Comparison of ENCODE assay signal across 11 cellular contexts in the genomic region with DNA sequence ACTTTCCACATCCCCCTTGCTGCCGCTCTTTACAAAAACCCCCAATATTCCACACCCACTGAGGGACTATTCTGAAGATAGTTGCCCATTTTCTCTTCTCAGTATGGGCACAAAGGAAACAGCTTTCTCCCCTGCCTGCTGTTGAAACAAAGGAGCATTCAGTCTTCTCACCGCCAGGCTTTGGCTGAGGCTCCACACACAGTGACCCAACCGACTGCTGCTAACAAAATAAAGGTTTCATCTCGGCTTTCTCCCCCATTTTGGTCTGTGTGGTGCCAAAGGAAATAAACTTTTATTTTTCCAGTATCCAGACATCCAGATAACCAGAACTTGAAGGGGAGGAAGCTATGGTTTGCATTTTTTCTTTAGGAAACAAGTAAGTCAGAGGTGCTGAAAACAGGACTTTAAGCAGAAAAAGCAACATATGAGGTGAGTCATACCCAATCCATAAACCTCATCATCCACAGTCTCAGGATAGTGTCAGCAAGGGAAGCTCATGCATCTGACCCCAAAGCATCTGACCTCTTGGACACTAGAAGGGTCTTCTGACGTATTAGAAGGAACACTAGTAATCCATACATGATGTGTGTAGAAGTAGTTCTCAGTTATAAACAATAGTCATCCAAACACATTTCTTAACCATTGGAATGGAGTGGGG. TPM values are rescaled to one million over a fixed set of nuclear protein-coding genes. Genes with fewer than 3 reads are reported as not detected.
DNase-seq lines count a peak whose midpoint lies in the region; ATAC-seq and TF ChIP-seq lines count a peak whose summit lies in the region.
"Had no signal": no experiment of that assay in that cellular context is flagged by ENCODE, and none has a peak within 500 bp of the region (broad histone marks: within the 10 kb centered on the region; RNA-seq: fewer than 3 reads in every experiment).

No MANE protein-coding gene starts in this region.

- peak; percentile 71 for ATAC-seq in Panc1
- no peak for ATAC-seq in HG02588 (IDR thresholded peaks at IDR 0.05; ENCODE audit: unreplicated experiment)
- ATAC-seq in stimulated activated memory B cell treated with anti-CD40 and anti-IgM and Interleukin-4, amounts not matched to agents 10 μg/mL and 1 μg/mL and 100 μg/mL, for 72 hours = no peak
- ATAC-seq: activated T-cell treated with anti-CD3 and anti-CD28 coated beads, Interleukin-2, amount 50 U/mL, for 4 hours had no signal

- POLR2A ChIA-PET in Panc1 (lab: Charles Lee) = interaction anchor here (0.6 kb wide), 2 partner anchors 22 to 261 kb away, joined by 3 to 15 read pairs; no protein-coding TSS in a partner anchor

- in situ Hi-C loops in Panc1 (cut with HindIII; ENCODE audit: low pct_unique_long_range_greater_than_20kb, low sequenced_read_pairs) = no loop called here

- no peak overlapping the region for H3K4me3 Mint-ChIP-seq in stimulated activated memory B cell treated with anti-CD40 and anti-IgM and Interleukin-4, amounts not matched to agents 10 μg/mL and 1 μg/mL and 100 μg/mL, for 72 hours
- H3K4me3 Mint-ChIP-seq: activated T-cell treated with anti-CD3 and anti-CD28 coated beads, Interleukin-2, amount 50 U/mL, for 4 hours; CD4-positive, alpha-beta T cell had no signal

- no peaks in the 10 kb centered on the region for H3K9me3 Mint-ChIP-seq in stimulated activated memory B cell treated with anti-CD40 and anti-IgM and Interleukin-4, amounts not matched to agents 10 μg/mL and 1 μg/mL and 100 μg/mL, for 72 hours
- H3K9me3 Mint-ChIP-seq: activated T-cell treated with anti-CD3 and anti-CD28 coated beads, Interleukin-2, amount 50 U/mL, for 4 hours; CD4-positive, alpha-beta T cell had no signal

- H3K4me3 ChIP-seq in ACC112 (ENCODE audit: low read depth, low read length) (peak overlapping the region; percentile 52), Panc1 (ENCODE audit: low read depth in 2 of 2, low read length in 2 of 2) (peak overlapping the region in 1 of 2 experiments; percentile 37; a peak in 2 of 4 replicates), esophagus squamous epithelium (peak overlapping the region in 1 of 4 donors; percentile 29), coronary artery (no peak overlapping the region)

- peaks cover 89% of the 10 kb centered on the region for H3K4me1 ChIP-seq in ACC112 (ENCODE audit: control insufficient read depth, insufficient read depth, low read length, unreplicated experiment)
- peaks cover 6% of the 10 kb centered on the region; the same call in 1 of the 2 replicates for H3K4me1 ChIP-seq in Panc1 (ENCODE audit: control insufficient read depth, insufficient read depth, low read length)
- peaks cover 0 to 34% (median under 1%) of the 10 kb centered on the region in 3 donors for H3K4me1 ChIP-seq in esophagus squamous epithelium

- DNase-seq in Panc1 (ENCODE audit: low read depth, low spot score) = no peak
- no peak for DNase-seq in esophagus squamous epithelium (lab: John Stamatoyannopoulos, UW)
- peak; percentile 53 for DNase-seq in myocyte (ENCODE audit: low read depth)
- DNase-seq in coronary artery (ENCODE audit: low spot score) = no peak
- no peak for DNase-seq in NCI-H2029 (lab: John Stamatoyannopoulos, UW)
- DNase-seq: activated T-cell treated with anti-CD3 and anti-CD28 coated beads, Interleukin-2, amount 50 U/mL, for 4 hours; CD4-positive, alpha-beta T cell; NCI-H748 treated with DMSO at 0.1 percent for 48 hours had no signal

- peaks cover 52% of the 10 kb centered on the region for H3K27me3 Mint-ChIP-seq in stimulated activated memory B cell treated with anti-CD40 and anti-IgM and Interleukin-4, amounts not matched to agents 10 μg/mL and 1 μg/mL and 100 μg/mL, for 72 hours

- peaks cover 93% of the 10 kb centered on the region for H3K79me2 ChIP-seq in ACC112 (ENCODE audit: control insufficient read depth, insufficient read depth, low read length, unreplicated experiment)

- TF ChIP-seq CTCF in Panc1 (IDR thresholded peaks at IDR 0.05) (no peak), esophagus squamous epithelium (IDR thresholded peaks at IDR 0.05) (peak in 1 of 6 experiments; percentile 18), coronary artery (IDR thresholded peaks at IDR 0.05) (no peak)

- BruUV-seq in Panc1 (replicated peaks; lab: Mats Ljungman, UMichigan) = no TSS peak

- CTCF ChIA-PET in Panc1 (lab: Charles Lee) = no interaction called here

- H3K4me1 Mint-ChIP-seq in stimulated activated memory B cell treated with anti-CD40 and anti-IgM and Interleukin-4, amounts not matched to agents 10 μg/mL and 1 μg/mL and 100 μg/mL, for 72 hours = no peaks in the 10 kb centered on the region

- no peaks in the 10 kb centered on the region for H3K36me3 Mint-ChIP-seq in stimulated activated memory B cell treated with anti-CD40 and anti-IgM and Interleukin-4, amounts not matched to agents 10 μg/mL and 1 μg/mL and 100 μg/mL, for 72 hours

- H3K27me3 ChIP-seq in ACC112 (ENCODE audit: insufficient read depth, low read length) (no peaks in the 10 kb centered on the region), Panc1 (ENCODE audit: control insufficient read depth, insufficient read depth, low read length) (peaks cover 12% of the 10 kb centered on the region), esophagus squamous epithelium (peaks cover 0 to 91% (median 0%) of the 10 kb centered on the region in 4 donors)

- H2AFZ ChIP-seq in ACC112 (ENCODE audit: low read length, unreplicated experiment) = no peak overlapping the region

- H3K27ac Mint-ChIP-seq in stimulated activated memory B cell treated with anti-CD40 and anti-IgM and Interleukin-4, amounts not matched to agents 10 μg/mL and 1 μg/mL and 100 μg/mL, for 72 hours = no peak overlapping the region
- H3K27ac Mint-ChIP-seq: CD4-positive, alpha-beta T cell had no signal

- no peak for TF ChIP-seq POLR2A in esophagus squamous epithelium (IDR thresholded peaks at IDR 0.05)

- peaks cover 18% of the 10 kb centered on the region for H3K36me3 ChIP-seq in ACC112 (ENCODE audit: insufficient read depth, low read length)
- no peaks in the 10 kb centered on the region for H3K36me3 ChIP-seq in Panc1 (ENCODE audit: control insufficient read depth, insufficient read depth, low read length)
- H3K36me3 ChIP-seq in esophagus squamous epithelium = no peaks in the 10 kb centered on the region

- H3K9me3 ChIP-seq in Panc1 (ENCODE audit: control insufficient read depth, insufficient read depth, low read depth, low read length) (no peaks in the 10 kb centered on the region), esophagus squamous epithelium (no peaks in the 10 kb centered on the region)

- H3K27ac ChIP-seq in ACC112 (ENCODE audit: low read depth, low read length) = peak overlapping the region; percentile 98
- no peak overlapping the region for H3K27ac ChIP-seq in Panc1 (ENCODE audit: low read length)
- H3K27ac ChIP-seq in esophagus squamous epithelium = peak overlapping the region in 3 of 4 donors; percentile 32 to 66 (median 50)
- peak overlapping the region in 1 of 2 donors; percentile 47 for H3K27ac ChIP-seq in coronary artery

- intact Hi-C loops in Panc1 (cut with micrococcal nuclease; ENCODE audit: unreplicated experiment) (loop anchor here (1.0 kb wide), 1 partner anchor 46 kb away; no protein-coding TSS in a partner anchor), esophagus squamous epithelium (cut with DNase I) (no loop called here)

- 36 to 46% methylated on average over 5 of the region's 5 CpGs for WGBS in esophagus squamous epithelium, 2 donors

RNA-seq across cellular contexts. Expression of a gene that starts 6.4 kb away (rescaled TPM):
- total RNA-seq in Panc1 (2021; ENCODE audit: unreplicated experiment) (1.5 TPM), esophagus squamous epithelium (10 to 100 TPM in 2 of 4 donors, 1 to 10 TPM in 2; 4.8 to 47.9 (median 15.2) TPM), myocyte (17.2 and 32.0 TPM in 2 replicates)
- polyA plus RNA-seq in Panc1 (2012; ENCODE audit: insufficient read length) = 0.55 TPM
- 16.6 TPM for polyA plus RNA-seq in myocyte (2012)
